ENCODE assay signal across 1 cellular context in genomic region chr3:157176944-157177343, GRCh38.
A peak's percentile ranks its signal among the peaks of the same experiment; 100 is the strongest.
TF ChIP-seq lines count a peak whose summit lies in the region.

No MANE protein-coding gene starts in this region.

TF ChIP-seq in HEK293, 187 proteins besides CTCF, POLR2A, EP300 and RAD21:
- TF ChIP-seq ZNF596 (tag by site-specific recombination; IDR thresholded peaks at IDR 0.05): 0 out of 2 replicates have a peak, but pooled peaks have one; percentile 3
